In genomic region chr1:29306471-29307140, GRCh38 we compare ENCODE assay signal across 25 cellular contexts.
"Had no signal": no experiment of that assay in that cellular context is flagged by ENCODE, and none has a peak within 500 bp of the region (broad histone marks: within the 10 kb centered on the region; RNA-seq: fewer than 3 reads in every experiment).

No MANE protein-coding gene starts in this region.

- H3K27me3 Mint-ChIP-seq: activated CD4-positive, alpha-beta T cell treated with anti-CD3 and anti-CD28 coated beads for 36 hours; activated CD8-positive, alpha-beta memory T cell treated with anti-CD3 and anti-CD28 coated beads, Interleukin-2, amount 10 ng/mL, durations not matched to agents 7 days and 5 days; activated naive CD8-positive, alpha-beta T cell treated with anti-CD3 and anti-CD28 coated beads, Interleukin-2, amount 10 ng/mL, durations not matched to agents 7 days and 5 days had no signal

- H3K36me3 Mint-ChIP-seq: activated CD8-positive, alpha-beta memory T cell treated with anti-CD3 and anti-CD28 coated beads, Interleukin-2, amount 10 ng/mL, durations not matched to agents 7 days and 5 days; activated naive CD4-positive, alpha-beta T cell treated with anti-CD3 and anti-CD28 coated beads, Interleukin-2, amount 10 ng/mL, durations not matched to agents 7 days and 5 days; activated naive CD8-positive, alpha-beta T cell treated with anti-CD3 and anti-CD28 coated beads, Interleukin-2, amount 10 ng/mL, durations not matched to agents 7 days and 5 days had no signal

- H3K4me1 ChIP-seq: ascending aorta, heart right ventricle, left lung, spleen, suprapubic skin, tibial nerve had no signal

- ATAC-seq: activated CD4-positive, alpha-beta T cell treated with anti-CD3 and anti-CD28 coated beads for 36 hours; activated CD8-positive, alpha-beta memory T cell treated with anti-CD3 and anti-CD28 coated beads, Interleukin-2, amount 10 ng/mL, durations not matched to agents 7 days and 5 days; activated CD8-positive, alpha-beta T cell treated with anti-CD3 and anti-CD28 coated beads, Interleukin-2, amount 10 ng/mL, durations not matched to agents 7 days and 5 days; heart right ventricle; left lung; mucosa of descending colon; right cardiac atrium had no signal

- H3K4me3 ChIP-seq: ascending aorta, cardiac muscle cell, heart right ventricle, left lung, lung, mucosa of descending colon, spleen, suprapubic skin, tibial nerve had no signal

- H3K9me3 Mint-ChIP-seq: activated naive CD4-positive, alpha-beta T cell treated with anti-CD3 and anti-CD28 coated beads, Interleukin-2, amount 10 ng/mL, durations not matched to agents 7 days and 5 days; activated naive CD8-positive, alpha-beta T cell treated with anti-CD3 and anti-CD28 coated beads, Interleukin-2, amount 10 ng/mL, durations not matched to agents 7 days and 5 days; endodermal cell; T-helper 2 cell treated with Interferon-gamma antibody and Interleukin-4, amounts not matched to agents 5 μg/mL and 100 μg/mL, for 36 hours had no signal

- DNase-seq: activated CD4-positive, alpha-beta T cell treated with anti-CD3 and anti-CD28 coated beads for 36 hours; activated CD4-positive, CD25-positive, alpha-beta regulatory T cell; activated CD8-positive, alpha-beta memory T cell treated with anti-CD3 and anti-CD28 coated beads, Interleukin-2, amount 10 ng/mL, durations not matched to agents 7 days and 5 days; activated CD8-positive, alpha-beta T cell treated with anti-CD3 and anti-CD28 coated beads, Interleukin-2, amount 10 ng/mL, durations not matched to agents 7 days and 5 days; activated effector memory CD4-positive, alpha-beta T cell treated with anti-CD3 and anti-CD28 coated beads, Interleukin-2, amount 50 U/mL, for 16 hours; activated naive CD4-positive, alpha-beta T cell treated with anti-CD3 and anti-CD28 coated beads, Interleukin-2, amount 10 ng/mL, durations not matched to agents 7 days and 5 days; activated naive CD8-positive, alpha-beta T cell treated with anti-CD3 and anti-CD28 coated beads, Interleukin-2, amount 10 ng/mL, durations not matched to agents 7 days and 5 days; endodermal cell; foreskin fibroblast; heart right ventricle; kidney glomerular epithelial cell; mucosa of descending colon; occipital lobe; stimulated activated naive CD4-positive, alpha-beta T cell; T-helper 1 cell had no signal

- H3K36me3 ChIP-seq: cardiac muscle cell, spleen had no signal

- H3K27me3 ChIP-seq: ascending aorta, cardiac muscle cell, heart right ventricle, left lung, spleen, suprapubic skin, tibial nerve had no signal

- H3K4me1 Mint-ChIP-seq: activated CD4-positive, alpha-beta T cell treated with anti-CD3 and anti-CD28 coated beads for 36 hours; activated CD8-positive, alpha-beta memory T cell treated with anti-CD3 and anti-CD28 coated beads, Interleukin-2, amount 10 ng/mL, durations not matched to agents 7 days and 5 days; activated naive CD4-positive, alpha-beta T cell treated with anti-CD3 and anti-CD28 coated beads, Interleukin-2, amount 10 ng/mL, durations not matched to agents 7 days and 5 days; activated naive CD8-positive, alpha-beta T cell treated with anti-CD3 and anti-CD28 coated beads, Interleukin-2, amount 10 ng/mL, durations not matched to agents 7 days and 5 days; brain had no signal

- H3K4me3 Mint-ChIP-seq: activated CD4-positive, alpha-beta T cell treated with anti-CD3 and anti-CD28 coated beads for 36 hours; activated CD8-positive, alpha-beta memory T cell treated with anti-CD3 and anti-CD28 coated beads, Interleukin-2, amount 10 ng/mL, durations not matched to agents 7 days and 5 days; activated CD8-positive, alpha-beta T cell treated with anti-CD3 and anti-CD28 coated beads, Interleukin-2, amount 10 ng/mL, durations not matched to agents 7 days and 5 days; activated naive CD4-positive, alpha-beta T cell treated with anti-CD3 and anti-CD28 coated beads, Interleukin-2, amount 10 ng/mL, durations not matched to agents 7 days and 5 days; activated naive CD8-positive, alpha-beta T cell treated with anti-CD3 and anti-CD28 coated beads, Interleukin-2, amount 10 ng/mL, durations not matched to agents 7 days and 5 days; brain; endodermal cell; T-helper 2 cell treated with Interferon-gamma antibody and Interleukin-4, amounts not matched to agents 5 μg/mL and 100 μg/mL, for 36 hours had no signal

- H3K27ac Mint-ChIP-seq: activated CD4-positive, alpha-beta T cell treated with anti-CD3 and anti-CD28 coated beads for 36 hours; activated CD8-positive, alpha-beta memory T cell treated with anti-CD3 and anti-CD28 coated beads, Interleukin-2, amount 10 ng/mL, durations not matched to agents 7 days and 5 days; activated CD8-positive, alpha-beta T cell treated with anti-CD3 and anti-CD28 coated beads, Interleukin-2, amount 10 ng/mL, durations not matched to agents 7 days and 5 days; activated naive CD4-positive, alpha-beta T cell treated with anti-CD3 and anti-CD28 coated beads, Interleukin-2, amount 10 ng/mL, durations not matched to agents 7 days and 5 days; activated naive CD8-positive, alpha-beta T cell treated with anti-CD3 and anti-CD28 coated beads, Interleukin-2, amount 10 ng/mL, durations not matched to agents 7 days and 5 days; endodermal cell; T-helper 2 cell treated with Interferon-gamma antibody and Interleukin-4, amounts not matched to agents 5 μg/mL and 100 μg/mL, for 36 hours had no signal

- H3K27ac ChIP-seq: ascending aorta, cardiac muscle cell, heart right ventricle, left lung, spleen, suprapubic skin, tibial nerve had no signal

- H3K9me3 ChIP-seq: ascending aorta, heart right ventricle, left lung, mucosa of descending colon, spleen, suprapubic skin, tibial nerve had no signal
